Comparison of ENCODE assay signal across 9 cellular contexts in genomic region chr3:53748512-53749271, GRCh38.
DNase-seq lines count a peak whose midpoint lies in the region; ATAC-seq and TF ChIP-seq lines count a peak whose summit lies in the region.
"Had no signal": no experiment of that assay in that cellular context is flagged by ENCODE, and none has a peak within 500 bp of the region (broad histone marks: within the 10 kb centered on the region; RNA-seq: fewer than 3 reads in every experiment).

No MANE protein-coding gene starts in this region.

- DNase-seq in Ammon's horn (ENCODE audit: low spot score) (peak; percentile 53), BE2C (no peak), DMS114 treated with DMSO at 0.1 percent for 48 hours (lab: John Stamatoyannopoulos, UW; ENCODE audit: unreplicated experiment) (no peak)
- DNase-seq in central memory CD8-positive, alpha-beta T cell (ENCODE audit: low spot score in 2 of 2), result no peak
- DNase-seq in activated CD4-positive, alpha-beta T cell treated with anti-CD3 and anti-CD28 coated beads, Interleukin-2, amount 50 U/mL, for 48 hours, result no peak
- no peak for DNase-seq in activated T-cell treated with anti-CD3 and anti-CD28 coated beads, Interleukin-2, amount 50 U/mL, for 1 hour

- H3K4me1 ChIP-seq in BE2C, result no peaks in the 10 kb centered on the region

- peaks cover 7% of the 10 kb centered on the region for H3K4me1 Mint-ChIP-seq in central memory CD8-positive, alpha-beta T cell

- H3K36me3 Mint-ChIP-seq in central memory CD8-positive, alpha-beta T cell (ENCODE audit: insufficient read depth), result peaks cover 1% of the 10 kb centered on the region

- H3K9me3 ChIP-seq in BE2C, result no peaks in the 10 kb centered on the region

- peaks cover 8% of the 10 kb centered on the region for H3K27me3 Mint-ChIP-seq in central memory CD8-positive, alpha-beta T cell

- peak; percentile 82 for ATAC-seq in GM19351 (IDR thresholded peaks at IDR 0.05; ENCODE audit: unreplicated experiment)
- ATAC-seq in HG03066 (IDR thresholded peaks at IDR 0.05; ENCODE audit: low read depth, unreplicated experiment), result peak; percentile 90
- ATAC-seq in central memory CD8-positive, alpha-beta T cell (replicated peaks; ENCODE audit: extremely low read depth, poor library complexity, severe bottlenecking), result peak; percentile 20

- no peak for TF ChIP-seq CTCF in BE2C (IDR thresholded peaks at IDR 0.05; ENCODE audit: low read depth, low read length)

- H3K4me3 ChIP-seq in BE2C (ENCODE audit: low read depth, low read length), result no peak overlapping the region
- H3K4me3 ChIP-seq: BLaER1 had no signal

- H3K4me3 Mint-ChIP-seq in central memory CD8-positive, alpha-beta T cell, result no peak overlapping the region

- H3K27ac Mint-ChIP-seq in central memory CD8-positive, alpha-beta T cell (ENCODE audit: low read depth), result peak overlapping the region; percentile 74

- H3K9me3 Mint-ChIP-seq in central memory CD8-positive, alpha-beta T cell, result no peaks in the 10 kb centered on the region

- H3K36me3 ChIP-seq in BE2C, result no peaks in the 10 kb centered on the region
- H3K36me3 ChIP-seq: BLaER1 had no signal

- H3K27me3 ChIP-seq in BE2C, result no peaks in the 10 kb centered on the region
- H3K27me3 ChIP-seq: BLaER1 had no signal

Comparison
In these comparisons a context has a peak if more than half of its experiments do, and no peak if none do; other contexts are left out.
1. ATAC-seq: peak in every context shown above with its lines; median percentile 90 in HG03066; 82 in GM19351; 20 in central memory CD8-positive, alpha-beta T cell.